8 cellular contexts compared by ENCODE assay signal in the genomic region with DNA sequence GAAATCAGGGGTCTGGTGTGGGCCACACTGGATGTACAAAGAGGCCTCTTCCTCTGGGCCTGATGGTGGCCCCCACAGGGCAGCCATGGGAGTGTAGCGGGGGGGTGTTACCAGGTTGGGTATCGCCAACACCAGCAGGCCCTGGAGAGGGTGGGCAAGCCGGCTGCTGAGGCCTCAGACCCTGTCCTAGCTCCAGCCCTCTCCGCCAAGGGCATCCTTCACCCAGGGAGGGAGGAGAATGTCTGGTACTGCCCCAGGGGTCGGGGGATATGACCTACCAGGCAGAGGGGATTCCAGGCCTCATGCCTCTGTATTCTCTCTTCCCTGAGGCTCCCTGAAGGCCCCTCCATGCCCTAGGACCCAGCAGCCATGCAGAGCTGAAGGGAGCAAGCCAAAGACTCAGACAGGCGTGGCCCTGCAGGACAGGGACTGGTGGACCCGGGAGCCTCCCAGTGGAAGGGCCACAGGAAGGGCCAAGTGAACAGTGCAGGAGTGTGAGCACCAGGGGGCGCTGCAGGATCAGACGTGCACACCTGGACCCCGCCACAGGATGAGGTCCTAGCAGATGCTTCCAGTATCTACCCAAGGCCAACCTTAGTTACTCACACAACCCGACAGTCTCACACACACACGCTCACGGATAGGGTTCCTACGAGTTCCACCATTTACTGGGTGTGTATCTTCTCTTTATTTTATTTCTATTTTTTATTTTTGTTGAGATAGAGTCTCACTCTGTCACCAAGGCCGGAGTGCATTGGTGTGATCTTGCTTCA. TPM values are rescaled to one million over a fixed set of nuclear protein-coding genes. Genes with fewer than 3 reads are reported as not detected.
DNase-seq lines count a peak whose midpoint lies in the region; ATAC-seq and TF ChIP-seq lines count a peak whose summit lies in the region.

No MANE protein-coding gene starts in this region.

- H3K36me3 ChIP-seq in HCT116 (ENCODE audit: control insufficient read depth in 1 of 2, insufficient read depth in 2 of 2, low read length in 2 of 2): no peaks in the 10 kb centered on the region
- H3K36me3 ChIP-seq in adrenal gland (replicated peaks in 1 of 2): no peaks in the 10 kb centered on the region
- H3K36me3 ChIP-seq in left ventricle myocardium inferior: no peaks in the 10 kb centered on the region

- H2AFZ ChIP-seq in HCT116 (ENCODE audit: low read depth, low read length, poor library complexity, severe bottlenecking): no peak overlapping the region

- peak overlapping the region; percentile 33; the same call in 1 of the 2 replicates for H3K4me2 ChIP-seq in HCT116 (ENCODE audit: low read length)

- H4K20me1 ChIP-seq in HCT116 (ENCODE audit: insufficient read depth): no peaks in the 10 kb centered on the region

- DNase-seq in DMS114 treated with DMSO at 0.1 percent for 48 hours (lab: John Stamatoyannopoulos, UW; ENCODE audit: unreplicated experiment) (peak; percentile 80), HCT116 (ENCODE audit: low read depth, low spot score) (peak; percentile 60), NCI-H1694 (lab: John Stamatoyannopoulos, UW) (peak; percentile 61), T-helper 17 cell (peak; percentile 77 to 86 (median 85)), adrenal gland (peak; percentile 90 to 97 (median 95)), left ventricle myocardium inferior (peak; percentile 87), retinal pigment epithelial cell (ENCODE audit: low read depth) (no peak)

- TF ChIP-seq POLR2A in HCT116 (IDR thresholded peaks at IDR 0.05; ENCODE audit: borderline replicate concordance, extremely low read depth, insufficient read depth, insufficient read length): no peak
- no peak for TF ChIP-seq POLR2A in adrenal gland (IDR thresholded peaks at IDR 0.05)
- no peak for TF ChIP-seq POLR2A in GM18505 (IDR thresholded peaks at IDR 0.05; ENCODE audit: borderline replicate concordance, extremely low read depth, insufficient read depth, insufficient read length)

- TF ChIP-seq RAD21 in HCT116 (IDR thresholded peaks at IDR 0.05; ENCODE audit: low read depth): peak; percentile 99

- H3K4me1 ChIP-seq in HCT116 (ENCODE audit: control insufficient read depth in 1 of 2, insufficient read depth in 2 of 2, low read length in 2 of 2): peaks cover 15 to 34% of the 10 kb centered on the region in 2 experiments
- H3K4me1 ChIP-seq in adrenal gland (replicated peaks in 1 of 2): no peaks in the 10 kb centered on the region
- H3K4me1 ChIP-seq in left ventricle myocardium inferior: no peaks in the 10 kb centered on the region

- H3K27ac Mint-ChIP-seq in T-helper 17 cell: no peak overlapping the region

- H3K4me3 ChIP-seq in HCT116 (replicated peaks in 1 of 2; ENCODE audit: low read depth in 1 of 2, low read length in 2 of 2) (no peak overlapping the region), adrenal gland (no peak overlapping the region), left ventricle myocardium inferior (no peak overlapping the region), retinal pigment epithelial cell (ENCODE audit: low read length) (no peak overlapping the region)

- POLR2A ChIA-PET in HCT116 (lab: Charles Lee): no interaction called here

- H3K4me3 Mint-ChIP-seq in T-helper 17 cell: no peak overlapping the region

- TF ChIP-seq CTCF in HCT116 (IDR thresholded peaks at IDR 0.05 in 2 of 3, conservative IDR thresholded peaks at IDR 0.05 in 1 of 3; ENCODE audit: borderline replicate concordance in 1 of 3, insufficient read depth in 1 of 3, low read depth in 2 of 3, low read length in 2 of 3) (peak; percentile 92 to 97 (median 94)), adrenal gland (IDR thresholded peaks at IDR 0.05) (peak; percentile 95 to 99 (median 98)), left ventricle myocardium inferior (IDR thresholded peaks at IDR 0.05; ENCODE audit: borderline replicate concordance) (peak; percentile 98), retinal pigment epithelial cell (conservative IDR thresholded peaks at IDR 0.05; ENCODE audit: low read depth, low read length) (peak; percentile 86)

- H3K27me3 ChIP-seq in HCT116 (ENCODE audit: insufficient read depth, low read length): no peaks in the 10 kb centered on the region
- H3K27me3 ChIP-seq in adrenal gland: no peaks in the 10 kb centered on the region
- peaks cover 8% of the 10 kb centered on the region for H3K27me3 ChIP-seq in left ventricle myocardium inferior (ENCODE audit: low read depth)

- H3K36me3 Mint-ChIP-seq in T-helper 17 cell (ENCODE audit: low read depth): no peaks in the 10 kb centered on the region

- peaks cover 12% of the 10 kb centered on the region for H3K4me1 Mint-ChIP-seq in T-helper 17 cell

- no peaks in the 10 kb centered on the region for H3K79me2 ChIP-seq in HCT116 (ENCODE audit: insufficient read depth, low read length)

- intact Hi-C loops in HCT116 (cut with micrococcal nuclease) (loop anchor here (1.0 to 2.0 kb wide), 4 partner anchors 38 to 208 kb away; no protein-coding TSS in a partner anchor), adrenal gland (cut with DNase I) (loop anchor here (2.0 to 5.0 kb wide), 3 partner anchors 125 to 180 kb away; partner anchors contain the start of genes FBXL8 (in 1 of the 2) and TRADD (in 1 of the 2)), left ventricle myocardium inferior (cut with micrococcal nuclease) (loop anchor here (5.0 kb wide), 1 partner anchor 175 kb away; the partner anchor contains the start of gene B3GNT9)

- no peaks in the 10 kb centered on the region for H3K27me3 Mint-ChIP-seq in T-helper 17 cell

- H3K27ac ChIP-seq in HCT116 (ENCODE audit: low read depth, low read length) (no peak overlapping the region), adrenal gland (no peak overlapping the region), left ventricle myocardium inferior (replicated peaks) (no peak overlapping the region)

- ATAC-seq in HCT116 (peak; percentile 97), T-helper 17 cell (peak; percentile 99), GM18505 (IDR thresholded peaks at IDR 0.05; ENCODE audit: unreplicated experiment) (no peak)

- H3K9me3 ChIP-seq in HCT116 (ENCODE audit: control insufficient read depth in 1 of 2, insufficient read depth in 1 of 2, low read depth in 1 of 2, low read length in 2 of 2): no peaks in the 10 kb centered on the region
- H3K9me3 ChIP-seq in T-helper 17 cell (ENCODE audit: control insufficient read depth, low read length, poor library complexity, severe bottlenecking): no peaks in the 10 kb centered on the region
- no peaks in the 10 kb centered on the region for H3K9me3 ChIP-seq in adrenal gland (replicated peaks in 1 of 3)
- H3K9me3 ChIP-seq in left ventricle myocardium inferior (replicated peaks): no peaks in the 10 kb centered on the region

- BruUV-seq in HCT116 (replicated peaks; lab: Mats Ljungman, UMichigan): no TSS peak

- RAD21 ChIA-PET in HCT116 (lab: Charles Lee; ENCODE audit: low non-redundant PET in 1 of 2, low total read pairs in 2 of 2, uncharacterized antibody in 2 of 2, unreplicated experiment in 2 of 2): no interaction called here

- CTCF ChIA-PET in HCT116 (lab: Charles Lee): no interaction called here

- H3K9ac ChIP-seq in HCT116 (ENCODE audit: low read length): no peak overlapping the region

- 26% methylated on average over 7 to 15 of the region's 15 CpGs for WGBS in adrenal gland, 4 donors

- H3K9me2 ChIP-seq in HCT116 (ENCODE audit: insufficient read depth): no peaks in the 10 kb centered on the region

RNA-seq across cellular contexts. Expression of gene CES4A, which starts 10.9 kb away (rescaled TPM):
- total RNA-seq in HCT116 (2021; ENCODE audit: unreplicated experiment): not detected
- polyA plus RNA-seq in HCT116 (2012): 0.09 and 0.14 TPM in 2 replicates
- 10 to 100 TPM; 17.8 to 20.0 TPM for total RNA-seq in T-helper 17 cell
- total RNA-seq in adrenal gland: 10 to 100 TPM in 6 of 8 donors, 1 to 10 TPM in 2; 4.4 to 31.0 (median 13.9) TPM
- polyA plus RNA-seq in adrenal gland: 100 to 1,000 TPM in 1 of 3 donors, 10 to 100 TPM in 1, 1 to 10 TPM in 1; 7.0 to 127 (median 80.3) TPM
- total RNA-seq in left ventricle myocardium inferior: 11.0 TPM

RNA-seq across cellular contexts. Expression of gene CES3, which starts 16.5 kb away (rescaled TPM):
- total RNA-seq in HCT116 (2021; ENCODE audit: unreplicated experiment) (10.8 TPM), T-helper 17 cell (1 to 10 TPM in 1 of 2 donors, under 1 TPM in 1; 0.63 to 1.3 TPM), adrenal gland (1 to 10 TPM in 4 of 8 donors, under 1 TPM in 3, not detected in 1; 0.23 to 1.7 (median 1.3) TPM), left ventricle myocardium inferior (1.0 TPM)
- 4.9 and 5.8 TPM in 2 replicates for polyA plus RNA-seq in HCT116 (2012)
- polyA plus RNA-seq in adrenal gland: under 1 TPM; 0.22 to 0.67 (median 0.48) TPM

RNA-seq across cellular contexts. Expression of gene CES2, which starts 42.2 kb away (rescaled TPM):
- total RNA-seq in HCT116 (2021; ENCODE audit: unreplicated experiment) (35.4 TPM), T-helper 17 cell (10 to 100 TPM; 33.1 to 36.8 TPM), adrenal gland (100 to 1,000 TPM in 1 of 8 donors, 10 to 100 TPM in 7; 79.6 to 133 (median 90.5) TPM), left ventricle myocardium inferior (88.5 TPM)
- 17.9 and 19.7 TPM in 2 replicates for polyA plus RNA-seq in HCT116 (2012)
- 100 to 1,000 TPM in 1 of 3 donors, 10 to 100 TPM in 2; 28.8 to 119 (median 57.8) TPM for polyA plus RNA-seq in adrenal gland

RNA-seq across cellular contexts. Expression of gene CIAO2B, which starts 43.3 kb away (rescaled TPM):
- 113 TPM for total RNA-seq in HCT116 (2021; ENCODE audit: unreplicated experiment)
- polyA plus RNA-seq in HCT116 (2012): 330 and 345 TPM in 2 replicates
- total RNA-seq in T-helper 17 cell: 10 to 100 TPM; 50.3 to 51.0 TPM
- 100 to 1,000 TPM in 2 of 8 donors, 10 to 100 TPM in 6; 80.7 to 177 (median 92.2) TPM for total RNA-seq in adrenal gland
- polyA plus RNA-seq in adrenal gland: 100 to 1,000 TPM; 137 to 258 (median 141) TPM
- 127 TPM for total RNA-seq in left ventricle myocardium inferior

RNA-seq across cellular contexts. Expression of gene CBFB, which starts 51.4 kb away (rescaled TPM):
- total RNA-seq in HCT116 (2021; ENCODE audit: unreplicated experiment) (101 TPM), T-helper 17 cell (10 to 100 TPM; 78.5 to 85.4 TPM), adrenal gland (10 to 100 TPM; 19.3 to 41.2 (median 30.3) TPM), left ventricle myocardium inferior (25.2 TPM)
- polyA plus RNA-seq in HCT116 (2012): 54.6 and 56.3 TPM in 2 replicates
- polyA plus RNA-seq in adrenal gland: 10 to 100 TPM; 13.0 to 20.9 (median 13.5) TPM
